In the genomic region with DNA sequence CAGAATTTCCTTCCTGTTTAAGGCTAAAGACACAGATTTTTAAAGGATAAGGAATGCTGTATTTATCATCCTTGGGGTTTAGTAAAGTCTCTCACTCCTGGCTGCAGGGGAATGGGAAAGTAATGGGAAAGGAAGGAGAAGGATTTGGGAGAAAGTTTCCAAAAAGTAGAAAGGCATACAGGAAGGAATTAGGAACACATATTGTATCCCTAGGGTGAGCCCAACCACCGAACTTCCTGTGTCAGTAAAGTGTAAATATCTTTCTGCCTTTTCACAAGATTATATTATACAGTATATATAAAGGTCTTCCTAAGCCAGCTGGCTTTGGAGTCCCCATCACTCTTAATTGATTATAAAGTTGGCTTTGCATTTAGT, we compare ENCODE assay signal across 2 cellular contexts.
TF ChIP-seq lines count a peak whose summit lies in the region.

No MANE protein-coding gene starts in this region.

TF ChIP-seq in HEK293, 187 proteins besides CTCF, POLR2A, EP300 and RAD21:
- no peak for TF ChIP-seq ZNF23 (tag by site-specific recombination; IDR thresholded peaks at IDR 0.05; ENCODE audit: borderline replicate concordance)
- TF ChIP-seq, protein P1, sequence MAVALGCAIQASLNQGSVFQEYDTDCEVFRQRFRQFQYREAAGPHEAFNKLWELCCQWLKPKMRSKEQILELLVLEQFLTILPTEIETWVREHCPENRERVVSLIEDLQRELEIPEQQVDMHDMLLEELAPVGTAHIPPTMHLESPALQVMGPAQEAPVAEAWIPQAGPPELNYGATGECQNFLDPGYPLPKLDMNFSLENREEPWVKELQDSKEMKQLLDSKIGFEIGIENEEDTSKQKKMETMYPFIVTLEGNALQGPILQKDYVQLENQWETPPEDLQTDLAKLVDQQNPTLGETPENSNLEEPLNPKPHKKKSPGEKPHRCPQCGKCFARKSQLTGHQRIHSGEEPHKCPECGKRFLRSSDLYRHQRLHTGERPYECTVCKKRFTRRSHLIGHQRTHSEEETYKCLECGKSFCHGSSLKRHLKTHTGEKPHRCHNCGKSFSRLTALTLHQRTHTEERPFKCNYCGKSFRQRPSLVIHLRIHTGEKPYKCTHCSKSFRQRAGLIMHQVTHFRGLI (tag by site-specific recombination; IDR thresholded peaks at IDR 0.05): 0 out of 2 replicates have a peak, but pooled peaks have one; percentile 54

TF ChIP-seq in K562, 482 proteins besides CTCF, POLR2A, EP300 and RAD21:
- TF ChIP-seq GABPA (tag; conservative IDR thresholded peaks at IDR 0.05; ENCODE audit: low read depth): 0 out of 2 replicates have a peak, but pooled peaks have one; percentile 7
- TF ChIP-seq, protein P1 (CRISPR knock-in tag; IDR thresholded peaks at IDR 0.05): no peak
- TF ChIP-seq NR2C2 (CRISPR knock-in tag; IDR thresholded peaks at IDR 0.05): no peak
- peak; percentile 27; the same call in 1 of the 2 replicates for TF ChIP-seq NR2C2 (tag; IDR thresholded peaks at IDR 0.05)
- TF ChIP-seq CEBPB (tag; IDR thresholded peaks at IDR 0.05): no peak
- no peak for TF ChIP-seq SRF (CRISPR knock-in tag; IDR thresholded peaks at IDR 0.05)
- TF ChIP-seq BACH1 (tag; IDR thresholded peaks at IDR 0.05): no peak
- TF ChIP-seq POLR2G (IDR thresholded peaks at IDR 0.05; ENCODE audit: low read depth, low read length): no peak
- no peak for TF ChIP-seq TFAM (CRISPR knock-in tag; conservative IDR thresholded peaks at IDR 0.05)
- TF ChIP-seq DACH1 (IDR thresholded peaks at IDR 0.05; ENCODE audit: partially characterized antibody): no peak
- no peak for TF ChIP-seq OTX1 (CRISPR knock-in tag; IDR thresholded peaks at IDR 0.05)
